Comparison of ENCODE assay signal across 11 cellular contexts in genomic region chr4:140483445-140483844, GRCh38. TPM values are rescaled to one million over a fixed set of nuclear protein-coding genes. Genes with fewer than 3 reads are reported as not detected.
"Had no signal": no experiment of that assay in that cellular context is flagged by ENCODE, and none has a peak within 500 bp of the region (broad histone marks: within the 10 kb centered on the region; RNA-seq: fewer than 3 reads in every experiment).

No MANE protein-coding gene starts in this region.

- FAIRE-seq: H54 had no signal

- DNase-seq: GM23248, GOT3, H7, H9, HCEC 1CT, HFFc6 had no signal

- H3K36me3 ChIP-seq: HAP-1 had no signal

- ATAC-seq: GM23338 had no signal

- H3K27ac ChIP-seq: GM23248 had no signal

- H3K4me1 ChIP-seq: HAP-1 had no signal

- H3K4me3 ChIP-seq: GM23248, GM23338, HAP-1 had no signal

- H2AFZ ChIP-seq: GM23248, GM23338 had no signal

- H3K4me2 ChIP-seq: GM23338 had no signal

- H3K9me3 ChIP-seq: HAP-1 had no signal

- H3K9ac ChIP-seq: GM23248 had no signal

RNA-seq across cellular contexts. Expression of gene MGAT4D, which starts 14.6 kb away (rescaled TPM):
- total RNA-seq: GM23248, GM23338, H1, H4, H7, H9, HFFc6 had no signal
- polyA plus RNA-seq: GM23248, GM23338, H1 had no signal
